In genomic region chr2:166485558-166486193, GRCh38 we compare ENCODE assay signal across 19 cellular contexts. TPM values are rescaled to one million over a fixed set of nuclear protein-coding genes. Genes with fewer than 3 reads are reported as not detected.
DNase-seq lines count a peak whose midpoint lies in the region; ATAC-seq and TF ChIP-seq lines count a peak whose summit lies in the region.
"Had no signal": no experiment of that assay in that cellular context is flagged by ENCODE, and none has a peak within 500 bp of the region (broad histone marks: within the 10 kb centered on the region; RNA-seq: fewer than 3 reads in every experiment).

No MANE protein-coding gene starts in this region.

- H3K4me3 ChIP-seq in esophagus muscularis mucosa, result no peak overlapping the region
- H3K4me3 ChIP-seq in left ventricle myocardium inferior, result no peak overlapping the region
- H3K4me3 ChIP-seq in parathyroid adenoma (ENCODE audit: low read depth, low read length), result no peak overlapping the region
- H3K4me3 ChIP-seq in tibial nerve, result no peak overlapping the region
- no peak overlapping the region for H3K4me3 ChIP-seq in vagina

- intact Hi-C loops in esophagus muscularis mucosa (cut with DNase I), result no loop called here
- intact Hi-C loops in left ventricle myocardium inferior (cut with micrococcal nuclease), result no loop called here
- intact Hi-C loops in vagina (cut with DNase I), result no loop called here

- H3K4me1 ChIP-seq in esophagus muscularis mucosa, result peaks cover 0 to 10% (median 2%) of the 10 kb centered on the region in 4 donors
- peaks cover 7% of the 10 kb centered on the region for H3K4me1 ChIP-seq in left ventricle myocardium inferior
- no peaks in the 10 kb centered on the region for H3K4me1 ChIP-seq in parathyroid adenoma
- H3K4me1 ChIP-seq in tibial nerve, result peaks cover 0 to 35% (median 0%) of the 10 kb centered on the region in 4 donors
- no peaks in the 10 kb centered on the region for H3K4me1 ChIP-seq in vagina

- H3K36me3 Mint-ChIP-seq in stimulated activated effector memory CD8-positive, alpha-beta T cell treated with anti-CD3 and anti-CD28 coated beads, Interleukin-12 subunit alpha, Interleukin-12 subunit beta, amount 100 ng/mL, for 72 hours, result no peaks in the 10 kb centered on the region

- H2AFZ ChIP-seq in parathyroid adenoma, result no peak overlapping the region

- H3K27ac ChIP-seq in esophagus muscularis mucosa (replicated peaks in 1 of 4) (peak overlapping the region; percentile 43 to 73 (median 49)), left ventricle myocardium inferior (replicated peaks) (peak overlapping the region; percentile 79), parathyroid adenoma (peak overlapping the region; percentile 30), tibial nerve (peak overlapping the region; percentile 34 to 83 (median 62)), vagina (no peak overlapping the region)

- TF ChIP-seq CTCF in esophagus muscularis mucosa (IDR thresholded peaks at IDR 0.05) (no peak), left ventricle myocardium inferior (IDR thresholded peaks at IDR 0.05; ENCODE audit: borderline replicate concordance) (no peak), parathyroid adenoma (IDR thresholded peaks at IDR 0.05) (no peak), tibial nerve (IDR thresholded peaks at IDR 0.05) (no peak), vagina (IDR thresholded peaks at IDR 0.05) (no peak)

- H3K9me3 Mint-ChIP-seq in stimulated activated effector memory CD8-positive, alpha-beta T cell treated with anti-CD3 and anti-CD28 coated beads, Interleukin-12 subunit alpha, Interleukin-12 subunit beta, amount 100 ng/mL, for 72 hours, result peaks cover 3% of the 10 kb centered on the region
- H3K9me3 Mint-ChIP-seq: HFFc6 had no signal

- TF ChIP-seq POLR2A in esophagus muscularis mucosa (IDR thresholded peaks at IDR 0.05; ENCODE audit: low read depth) (no peak), tibial nerve (IDR thresholded peaks at IDR 0.05) (no peak), vagina (IDR thresholded peaks at IDR 0.05) (no peak)

- TF ChIP-seq EP300 in esophagus muscularis mucosa (IDR thresholded peaks at IDR 0.05) (no peak), tibial nerve (IDR thresholded peaks at IDR 0.05) (peak in 1 of 2 donors; percentile 49)

- H3K27me3 ChIP-seq in esophagus muscularis mucosa (no peaks in the 10 kb centered on the region), left ventricle myocardium inferior (ENCODE audit: low read depth) (no peaks in the 10 kb centered on the region), parathyroid adenoma (ENCODE audit: control insufficient read depth, insufficient read depth, low read length) (no peaks in the 10 kb centered on the region), tibial nerve (no peaks in the 10 kb centered on the region), vagina (no peaks in the 10 kb centered on the region)

- no peak for ATAC-seq in stimulated activated effector memory CD8-positive, alpha-beta T cell treated with anti-CD3 and anti-CD28 coated beads, Interleukin-12 subunit alpha, Interleukin-12 subunit beta, amount 100 ng/mL, for 72 hours
- ATAC-seq: HepG2 had no signal

- DNase-seq in esophagus muscularis mucosa (ENCODE audit: extremely low spot score), result no peak
- no peak for DNase-seq in left ventricle myocardium inferior
- DNase-seq in tibial nerve (ENCODE audit: low spot score in 2 of 2), result peak in 1 of 2 donors; percentile 60
- DNase-seq in activated CD4-positive, alpha-beta T cell treated with anti-CD3 and anti-CD28 coated beads for 4 hours, result no peak
- no peak for DNase-seq in stimulated activated effector memory CD8-positive, alpha-beta T cell treated with anti-CD3 and anti-CD28 coated beads, Interleukin-12 subunit alpha, Interleukin-12 subunit beta, amount 100 ng/mL, for 72 hours (ENCODE audit: low spot score in 2 of 2)
- no peak for DNase-seq in NCI-H146 treated with DMSO at 0.1 percent for 48 hours (lab: John Stamatoyannopoulos, UW; ENCODE audit: unreplicated experiment)
- DNase-seq in vagina (ENCODE audit: extremely low spot score in 2 of 2), result no peak
- DNase-seq: C1 segment of cervical spinal cord, DMS 273 treated with DMSO at 0.1 percent for 48 hours, GDM1, HFFc6, KG1, NCI-H1417 treated with DMSO at 0.1 percent for 48 hours, NCI-H2227 treated with DMSO at 0.1 percent for 48 hours, NCI-H524 had no signal

- H3K4me3 Mint-ChIP-seq in stimulated activated effector memory CD8-positive, alpha-beta T cell treated with anti-CD3 and anti-CD28 coated beads, Interleukin-12 subunit alpha, Interleukin-12 subunit beta, amount 100 ng/mL, for 72 hours, result no peak overlapping the region
- H3K4me3 Mint-ChIP-seq: HFFc6 had no signal

- H3K79me2 ChIP-seq in parathyroid adenoma, result no peaks in the 10 kb centered on the region

- H3K36me3 ChIP-seq in esophagus muscularis mucosa (no peaks in the 10 kb centered on the region), left ventricle myocardium inferior (no peaks in the 10 kb centered on the region), parathyroid adenoma (ENCODE audit: control insufficient read depth, insufficient read depth, low read length) (no peaks in the 10 kb centered on the region), tibial nerve (no peaks in the 10 kb centered on the region), vagina (no peaks in the 10 kb centered on the region)

- H3K4me2 ChIP-seq in parathyroid adenoma (ENCODE audit: low read length), result no peak overlapping the region

- H3K4me1 Mint-ChIP-seq in stimulated activated effector memory CD8-positive, alpha-beta T cell treated with anti-CD3 and anti-CD28 coated beads, Interleukin-12 subunit alpha, Interleukin-12 subunit beta, amount 100 ng/mL, for 72 hours, result no peaks in the 10 kb centered on the region

- H3K9me3 ChIP-seq in esophagus muscularis mucosa, result no peaks in the 10 kb centered on the region
- H3K9me3 ChIP-seq in left ventricle myocardium inferior (replicated peaks), result no peaks in the 10 kb centered on the region
- no peaks in the 10 kb centered on the region for H3K9me3 ChIP-seq in parathyroid adenoma (ENCODE audit: control insufficient read depth, low read length)
- H3K9me3 ChIP-seq in tibial nerve, result no peaks in the 10 kb centered on the region
- no peaks in the 10 kb centered on the region for H3K9me3 ChIP-seq in vagina

- 69% methylated on average over 5 of the region's 5 CpGs for WGBS in esophagus muscularis mucosa
- WGBS in tibial nerve, 2 donors, result 29 to 32% methylated on average over 5 of the region's 5 CpGs

- no peak overlapping the region for H3K9ac ChIP-seq in parathyroid adenoma

- no peak overlapping the region for H3K27ac Mint-ChIP-seq in stimulated activated effector memory CD8-positive, alpha-beta T cell treated with anti-CD3 and anti-CD28 coated beads, Interleukin-12 subunit alpha, Interleukin-12 subunit beta, amount 100 ng/mL, for 72 hours
- H3K27ac Mint-ChIP-seq: HFFc6 had no signal

RNA-seq across cellular contexts. Expression of gene SCN7A, which starts 8.4 kb away (rescaled TPM):
- total RNA-seq in esophagus muscularis mucosa, result 100 to 1,000 TPM in 2 of 4 donors, 10 to 100 TPM in 2; 66.9 to 129 (median 90.1) TPM
- 22.3 TPM for total RNA-seq in left ventricle myocardium inferior
- 100 to 1,000 TPM; 128 to 263 (median 149) TPM for total RNA-seq in tibial nerve
- total RNA-seq in vagina, result 15.0 TPM
- total RNA-seq: A673, H4, HepG2 had no signal
